8 cellular contexts compared by ENCODE assay signal in the genomic region with DNA sequence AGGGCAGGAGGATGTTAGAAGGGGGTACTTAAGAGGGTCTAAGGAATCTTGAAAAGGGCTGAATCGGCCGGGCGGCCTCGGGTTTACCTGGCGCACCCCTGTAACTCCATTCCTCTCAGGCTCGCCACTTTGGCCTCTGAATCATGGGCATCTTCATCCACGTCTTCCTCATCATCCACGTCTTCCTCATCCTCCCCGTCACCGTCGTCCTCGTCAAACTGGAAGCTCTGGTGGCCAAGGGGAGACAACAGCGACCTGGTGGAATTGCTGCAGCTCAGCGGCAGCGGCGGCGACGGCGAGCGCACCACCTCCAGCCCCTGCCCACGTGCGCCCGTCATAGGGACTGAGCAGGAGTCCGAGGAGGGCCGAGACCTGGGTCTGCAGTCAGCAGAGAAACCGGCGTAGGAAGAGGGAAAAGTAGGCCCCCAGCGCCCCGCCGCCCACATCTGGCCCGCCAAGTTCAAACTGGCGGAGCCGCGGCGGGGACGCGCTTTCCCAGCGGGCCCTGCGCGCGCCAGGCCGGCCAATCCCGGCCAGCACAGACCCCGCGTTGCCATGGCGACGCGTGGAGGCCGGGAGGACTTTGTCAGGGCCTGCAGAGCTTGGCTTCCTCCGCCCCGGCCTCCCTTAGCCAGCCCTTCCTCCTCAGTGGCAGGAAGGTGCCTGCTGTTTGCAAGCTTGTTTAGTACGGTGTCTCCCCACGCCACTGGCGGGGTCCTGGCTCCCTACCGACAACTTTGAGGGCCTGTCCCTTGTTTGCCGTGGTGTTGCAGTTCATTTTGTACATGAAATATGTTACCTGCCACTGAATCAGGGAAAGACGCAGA. TPM values are rescaled to one million over a fixed set of nuclear protein-coding genes. Genes with fewer than 3 reads are reported as not detected.
DNase-seq lines count a peak whose midpoint lies in the region; ATAC-seq and TF ChIP-seq lines count a peak whose summit lies in the region.

A gene with protein sequence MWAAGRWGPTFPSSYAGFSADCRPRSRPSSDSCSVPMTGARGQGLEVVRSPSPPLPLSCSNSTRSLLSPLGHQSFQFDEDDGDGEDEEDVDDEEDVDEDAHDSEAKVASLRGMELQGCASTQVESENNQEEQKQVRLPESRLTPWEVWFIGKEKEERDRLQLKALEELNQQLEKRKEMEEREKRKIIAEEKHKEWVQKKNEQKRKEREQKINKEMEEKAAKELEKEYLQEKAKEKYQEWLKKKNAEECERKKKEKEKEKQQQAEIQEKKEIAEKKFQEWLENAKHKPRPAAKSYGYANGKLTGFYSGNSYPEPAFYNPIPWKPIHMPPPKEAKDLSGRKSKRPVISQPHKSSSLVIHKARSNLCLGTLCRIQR (minus strand): TSS at position 467 of the 827 bp plus-strand sequence. CDS start 21 bp downstream, at position 446.

- H3K36me3 Mint-ChIP-seq in T-helper 1 cell treated with Interleukin-12 subunit alpha and Interleukin-12 subunit beta and Interleukin-4 antibody, amounts not matched to agents 30 μg/mL and 1 μg/mL, for 36 hours (ENCODE audit: low read depth), result no peaks in the 10 kb centered on the region
- peaks cover 10% of the 10 kb centered on the region for H3K36me3 Mint-ChIP-seq in progenitor cell of endocrine pancreas (ENCODE audit: insufficient read depth)

- H3K9me3 Mint-ChIP-seq in T-helper 1 cell treated with Interleukin-12 subunit alpha and Interleukin-12 subunit beta and Interleukin-4 antibody, amounts not matched to agents 30 μg/mL and 1 μg/mL, for 36 hours, result no peaks in the 10 kb centered on the region
- no peaks in the 10 kb centered on the region for H3K9me3 Mint-ChIP-seq in progenitor cell of endocrine pancreas (ENCODE audit: low read depth)

- DNase-seq in NCI-H146 treated with DMSO at 0.1 percent for 48 hours (lab: John Stamatoyannopoulos, UW; ENCODE audit: unreplicated experiment), result peak; percentile 84
- peak; percentile 87 for DNase-seq in amniotic stem cell (lab: John Stamatoyannopoulos, UW)
- DNase-seq in left ventricle myocardium inferior, result peak; percentile 90
- DNase-seq in progenitor cell of endocrine pancreas (ENCODE audit: low spot score, unreplicated experiment), result peak; percentile 86
- DNase-seq in ureter (ENCODE audit: low spot score), result peak; percentile 89

- H3K36me3 ChIP-seq in left ventricle myocardium inferior, result peaks cover 5% of the 10 kb centered on the region

- H3K9me3 ChIP-seq in left ventricle myocardium inferior (replicated peaks), result no peaks in the 10 kb centered on the region

- H3K27me3 Mint-ChIP-seq in T-helper 1 cell treated with Interleukin-12 subunit alpha and Interleukin-12 subunit beta and Interleukin-4 antibody, amounts not matched to agents 30 μg/mL and 1 μg/mL, for 36 hours (ENCODE audit: low read depth), result no peaks in the 10 kb centered on the region
- no peaks in the 10 kb centered on the region for H3K27me3 Mint-ChIP-seq in progenitor cell of endocrine pancreas

- peak within 1 kb of the TSS; percentile 89 for H3K4me3 ChIP-seq in left ventricle myocardium inferior

- H3K27ac ChIP-seq in left ventricle myocardium inferior (replicated peaks), result peak within 1 kb of the TSS; percentile 62

- H3K4me3 Mint-ChIP-seq in T-helper 1 cell treated with Interleukin-12 subunit alpha and Interleukin-12 subunit beta and Interleukin-4 antibody, amounts not matched to agents 30 μg/mL and 1 μg/mL, for 36 hours, result peak within 1 kb of the TSS; percentile 89
- H3K4me3 Mint-ChIP-seq in progenitor cell of endocrine pancreas (ENCODE audit: low read depth), result peak within 1 kb of the TSS; percentile 94

- intact Hi-C loops in left ventricle myocardium inferior (cut with micrococcal nuclease), result no loop called here

- peaks cover 26% of the 10 kb centered on the region for H3K4me1 ChIP-seq in left ventricle myocardium inferior

- H3K4me1 Mint-ChIP-seq in T-helper 1 cell treated with Interleukin-12 subunit alpha and Interleukin-12 subunit beta and Interleukin-4 antibody, amounts not matched to agents 30 μg/mL and 1 μg/mL, for 36 hours (ENCODE audit: low read depth), result peaks cover 22% of the 10 kb centered on the region
- peaks cover 38% of the 10 kb centered on the region for H3K4me1 Mint-ChIP-seq in progenitor cell of endocrine pancreas (ENCODE audit: low read depth)

- ATAC-seq in GM18499 (IDR thresholded peaks at IDR 0.05; ENCODE audit: insufficient read depth, unreplicated experiment) (peak; percentile 97), HG02885 (IDR thresholded peaks at IDR 0.05; ENCODE audit: poor library complexity, unreplicated experiment) (peak; percentile 99)

- H3K27ac Mint-ChIP-seq in T-helper 1 cell treated with Interleukin-12 subunit alpha and Interleukin-12 subunit beta and Interleukin-4 antibody, amounts not matched to agents 30 μg/mL and 1 μg/mL, for 36 hours, result peak within 1 kb of the TSS; percentile 83
- H3K27ac Mint-ChIP-seq in progenitor cell of endocrine pancreas, result peak within 1 kb of the TSS; percentile 98

- H3K27me3 ChIP-seq in left ventricle myocardium inferior (ENCODE audit: low read depth), result no peaks in the 10 kb centered on the region

- TF ChIP-seq CTCF in left ventricle myocardium inferior (IDR thresholded peaks at IDR 0.05; ENCODE audit: borderline replicate concordance), result no peak
- TF ChIP-seq CTCF in progenitor cell of endocrine pancreas (IDR thresholded peaks at IDR 0.05; ENCODE audit: unreplicated experiment), result no peak

RNA-seq across cellular contexts. Expression of the gene that starts here (rescaled TPM):
- total RNA-seq in left ventricle myocardium inferior, result 1.6 TPM
- 25.9 and 32.2 TPM in 2 replicates for total RNA-seq in progenitor cell of endocrine pancreas
- 10.2 TPM for total RNA-seq in ureter

Comparison
In these comparisons a context has a peak if more than half of its experiments do, and no peak if none do; other contexts are left out.
1. Peak in every context shown above with its lines: DNase-seq, ATAC-seq, H3K4me3 ChIP-seq and H3K27ac ChIP-seq.